In genomic region chr18:73047688-73048087, GRCh38 we compare ENCODE assay signal across 21 cellular contexts.
DNase-seq lines count a peak whose midpoint lies in the region; ATAC-seq, FAIRE-seq and TF ChIP-seq lines count a peak whose summit lies in the region.
"Had no signal": no experiment of that assay in that cellular context is flagged by ENCODE, and none has a peak within 500 bp of the region (broad histone marks: within the 10 kb centered on the region; RNA-seq: fewer than 3 reads in every experiment).

No MANE protein-coding gene starts in this region.

- H3K27ac Mint-ChIP-seq in activated B cell treated with CpG ODN at 0.5 μM for 24 hours = no peak overlapping the region
- H3K27ac Mint-ChIP-seq: CD14-positive monocyte; T-helper 2 cell treated with Interferon-gamma antibody and Interleukin-4, amounts not matched to agents 5 μg/mL and 100 μg/mL, for 36 hours had no signal

- ATAC-seq in HG03103 (IDR thresholded peaks at IDR 0.05; ENCODE audit: low read depth, unreplicated experiment) = peak; percentile 69
- ATAC-seq in activated B cell treated with CpG ODN at 0.5 μM for 24 hours (ENCODE audit: low read depth) = peak; percentile 34
- ATAC-seq in HG03460 (IDR thresholded peaks at IDR 0.05; ENCODE audit: unreplicated experiment) = no peak
- no peak for ATAC-seq in left lobe of liver
- ATAC-seq: HCT116, Panc1 had no signal

- peaks cover 14% of the 10 kb centered on the region for H3K9me3 Mint-ChIP-seq in activated B cell treated with CpG ODN at 0.5 μM for 24 hours

- FAIRE-seq in D721Med (lab: Jason Lieb, UNC) = peak; percentile 95
- FAIRE-seq: G401.6 had no signal

- no peak for DNase-seq in D721Med (ENCODE audit: insufficient read length, low spot score)
- peak; percentile 5 for DNase-seq in NB4 (ENCODE audit: low read depth)
- DNase-seq in activated B cell treated with CpG ODN at 0.5 μM for 24 hours = no peak
- no peak for DNase-seq in left lobe of liver (ENCODE audit: low spot score)
- DNase-seq in NCI-H748 treated with DMSO at 0.1 percent for 48 hours (lab: John Stamatoyannopoulos, UW) = no peak
- DNase-seq: ACHN; DMS 273 treated with DMSO at 0.1 percent for 48 hours; DND-41; GOT3; KBM-7; NCI-H1092 treated with DMSO at 0.1 percent for 48 hours; NCI-H1694; NCI-H2081 treated with DMSO at 0.1 percent for 48 hours; NK-92 treated with Interleukin-12 subunit alpha and Interleukin-12 subunit beta, amount 100 ng/mL, for 24 hours had no signal

- CTCF ChIA-PET in activated B cell treated with CpG ODN at 0.5 μM for 24 hours (lab: Charles Lee) = interaction anchor here (1.0 kb wide), 1 partner anchor 284 kb away, joined by 3 read pairs; no protein-coding TSS in a partner anchor

- no peaks in the 10 kb centered on the region for H3K27me3 Mint-ChIP-seq in activated B cell treated with CpG ODN at 0.5 μM for 24 hours

- intact Hi-C loops in activated B cell treated with CpG ODN at 0.5 μM for 24 hours (cut with micrococcal nuclease) = no loop called here

- H3K4me3 ChIP-seq in NB4 (ENCODE audit: low read depth, low read length) = no peak overlapping the region

- POLR2A ChIA-PET in activated B cell treated with CpG ODN at 0.5 μM for 24 hours (lab: Charles Lee) = no interaction called here

- H3K4me1 Mint-ChIP-seq in activated B cell treated with CpG ODN at 0.5 μM for 24 hours = peaks cover 8% of the 10 kb centered on the region
- H3K4me1 Mint-ChIP-seq: CD14-positive monocyte had no signal

- H3K4me3 Mint-ChIP-seq in activated B cell treated with CpG ODN at 0.5 μM for 24 hours = no peak overlapping the region
- H3K4me3 Mint-ChIP-seq: CD14-positive monocyte; T-helper 2 cell treated with Interferon-gamma antibody and Interleukin-4, amounts not matched to agents 5 μg/mL and 100 μg/mL, for 36 hours had no signal

- TF ChIP-seq CTCF in D721Med (IDR thresholded peaks at IDR 0.05; ENCODE audit: insufficient read depth, missing control alignments) (no peak), NB4 (IDR thresholded peaks at IDR 0.05; ENCODE audit: low read depth, low read length) (no peak), activated B cell treated with CpG ODN at 0.5 μM for 24 hours (IDR thresholded peaks at IDR 0.05) (no peak)

- no peaks in the 10 kb centered on the region for H3K36me3 Mint-ChIP-seq in activated B cell treated with CpG ODN at 0.5 μM for 24 hours (ENCODE audit: low read depth)
- H3K36me3 Mint-ChIP-seq: CD14-positive monocyte had no signal

- no peak for TF ChIP-seq POLR2A in NB4 (IDR thresholded peaks at IDR 0.05; ENCODE audit: extremely low read depth, insufficient read length)

Comparison
In these comparisons a context has a peak if more than half of its experiments do, and no peak if none do; other contexts are left out.
1. ATAC-seq: peak in HG03103 (single experiment) and activated B cell treated with CpG ODN at 0.5 μM for 24 hours (single experiment); none in HG03460 (single experiment) and left lobe of liver (single experiment).